Comparison of ENCODE assay signal across 31 cellular contexts in genomic region chr17:16934836-16935235, GRCh38. TPM values are rescaled to one million over a fixed set of nuclear protein-coding genes. Genes with fewer than 3 reads are reported as not detected.
DNase-seq lines count a peak whose midpoint lies in the region; ATAC-seq and TF ChIP-seq lines count a peak whose summit lies in the region.
"Had no signal": no experiment of that assay in that cellular context is flagged by ENCODE, and none has a peak within 500 bp of the region (broad histone marks: within the 10 kb centered on the region; RNA-seq: fewer than 3 reads in every experiment).

No MANE protein-coding gene starts in this region.

- no peak for ATAC-seq in GM21528 (IDR thresholded peaks at IDR 0.05; ENCODE audit: low FRiP score, unreplicated experiment)
- ATAC-seq: activated CD4-positive, alpha-beta T cell treated with anti-CD3 and anti-CD28 coated beads for 36 hours; lower lobe of right lung; mucosa of descending colon; pancreas; SK-N-SH treated with all-trans-retinoic acid at 6 μM for 48 hours had no signal

- no peaks in the 10 kb centered on the region for H3K27me3 ChIP-seq in sigmoid colon
- H3K27me3 ChIP-seq: brain microvascular endothelial cell, pancreas, right atrium auricular region, uterus had no signal

- TF ChIP-seq EP300 in sigmoid colon (IDR thresholded peaks at IDR 0.05) = no peak

- no peaks in the 10 kb centered on the region for H3K36me3 ChIP-seq in sigmoid colon
- H3K36me3 ChIP-seq: brain microvascular endothelial cell, lower lobe of right lung, pancreas, right atrium auricular region, uterus had no signal

- H3K4me1 ChIP-seq in sigmoid colon = no peaks in the 10 kb centered on the region
- H3K4me1 ChIP-seq: lower lobe of right lung, pancreas, right atrium auricular region, uterus had no signal

- no peak overlapping the region for H3K4me3 ChIP-seq in sigmoid colon
- H3K4me3 ChIP-seq: lower lobe of right lung, mucosa of descending colon, pancreas, right atrium auricular region, uterus had no signal

- no peaks in the 10 kb centered on the region for H3K36me3 Mint-ChIP-seq in chondrocyte (ENCODE audit: low read depth)
- H3K36me3 Mint-ChIP-seq: natural killer cell treated with Interleukin-12 subunit alpha and Interleukin-12 subunit beta and Interleukin-15 and Interleukin-18, amount 100 ng/mL, for 72 hours had no signal

- no peaks in the 10 kb centered on the region for H3K9me3 ChIP-seq in sigmoid colon
- H3K9me3 ChIP-seq: lower lobe of right lung, mucosa of descending colon, pancreas, right atrium auricular region, uterus had no signal

- intact Hi-C loops in sigmoid colon (cut with DNase I) = no loop called here

- no peak for TF ChIP-seq CTCF in chondrocyte (IDR thresholded peaks at IDR 0.05)
- TF ChIP-seq CTCF in sigmoid colon (IDR thresholded peaks at IDR 0.05) = no peak

- no peak overlapping the region for H3K4me3 Mint-ChIP-seq in chondrocyte (ENCODE audit: unreplicated experiment)
- H3K4me3 Mint-ChIP-seq: activated CD4-positive, alpha-beta T cell treated with anti-CD3 and anti-CD28 coated beads for 36 hours; activated naive CD4-positive, alpha-beta T cell treated with anti-CD3 and anti-CD28 coated beads for 36 hours; activated T-cell treated with anti-CD3 and anti-CD28 coated beads, Interleukin-2, amount 50 U/mL, for 24 hours; CD4-positive, alpha-beta T cell; natural killer cell treated with Interleukin-12 subunit alpha and Interleukin-12 subunit beta and Interleukin-15 and Interleukin-18, amount 100 ng/mL, for 72 hours had no signal

- H3K27me3 Mint-ChIP-seq in chondrocyte (ENCODE audit: low read depth) = peaks cover 18% of the 10 kb centered on the region
- H3K27me3 Mint-ChIP-seq: activated CD4-positive, alpha-beta T cell treated with anti-CD3 and anti-CD28 coated beads for 36 hours; activated T-cell treated with anti-CD3 and anti-CD28 coated beads, Interleukin-2, amount 50 U/mL, for 24 hours; CD4-positive, alpha-beta T cell had no signal

- no peaks in the 10 kb centered on the region for H3K4me1 Mint-ChIP-seq in chondrocyte (ENCODE audit: low read depth)
- H3K4me1 Mint-ChIP-seq: activated CD4-positive, alpha-beta T cell treated with anti-CD3 and anti-CD28 coated beads for 36 hours had no signal

- WGBS in sigmoid colon, 2 donors = 87 to 92% methylated on average over 12 of the region's 12 CpGs

- no peaks in the 10 kb centered on the region for H3K9me3 Mint-ChIP-seq in chondrocyte (ENCODE audit: low read depth)
- H3K9me3 Mint-ChIP-seq: activated naive CD4-positive, alpha-beta T cell treated with anti-CD3 and anti-CD28 coated beads for 36 hours; activated T-cell treated with anti-CD3 and anti-CD28 coated beads, Interleukin-2, amount 50 U/mL, for 24 hours; CD4-positive, alpha-beta T cell; natural killer cell treated with Interleukin-12 subunit alpha and Interleukin-12 subunit beta and Interleukin-15 and Interleukin-18, amount 100 ng/mL, for 72 hours had no signal

- DNase-seq in SHP77 (lab: John Stamatoyannopoulos, UW) (peak; percentile 62 to 78), SHP77 treated with DMSO at 0.1 percent for 48 hours (lab: John Stamatoyannopoulos, UW) (no peak), chondrocyte (ENCODE audit: low spot score) (peak; percentile 75), sigmoid colon (peak; percentile 44), SK-N-DZ (ENCODE audit: low spot score) (no peak), activated T-cell treated with anti-CD3 and anti-CD28 coated beads for 4 hours (no peak)
- DNase-seq: 8988T; activated CD4-positive, alpha-beta T cell treated with anti-CD3 and anti-CD28 coated beads for 36 hours; activated naive CD4-positive, alpha-beta T cell treated with anti-CD3 and anti-CD28 coated beads for 36 hours; activated T-cell treated with anti-CD3 and anti-CD28 coated beads, Interleukin-2, amount 50 U/mL, for 24 hours; amniotic stem cell; brain microvascular endothelial cell; KG1; lower lobe of right lung; MM.1S; mucosa of descending colon; NCI-H2029; NCI-H526 treated with DMSO at 0.1 percent for 48 hours; stimulated activated CD4-positive, alpha-beta T cell treated with anti-CD3 and anti-CD28 coated beads, Interleukin-4, amount 100 ng/mL, for 4 hours; stimulated activated naive CD4-positive, alpha-beta T cell; T-helper 2 cell; uterus had no signal

- TF ChIP-seq POLR2A in GM10847 (IDR thresholded peaks at IDR 0.05; ENCODE audit: extremely low read depth, insufficient read length) (peak; percentile 31), sigmoid colon (IDR thresholded peaks at IDR 0.05) (no peak)

- no peak overlapping the region for H3K27ac Mint-ChIP-seq in chondrocyte (ENCODE audit: unreplicated experiment)
- H3K27ac Mint-ChIP-seq: activated CD4-positive, alpha-beta T cell treated with anti-CD3 and anti-CD28 coated beads for 36 hours; activated naive CD4-positive, alpha-beta T cell treated with anti-CD3 and anti-CD28 coated beads for 36 hours; activated T-cell treated with anti-CD3 and anti-CD28 coated beads, Interleukin-2, amount 50 U/mL, for 24 hours; CD4-positive, alpha-beta T cell; natural killer cell treated with Interleukin-12 subunit alpha and Interleukin-12 subunit beta and Interleukin-15 and Interleukin-18, amount 100 ng/mL, for 72 hours had no signal

- no peak overlapping the region for H3K27ac ChIP-seq in sigmoid colon
- H3K27ac ChIP-seq: brain microvascular endothelial cell, lower lobe of right lung, pancreas, right atrium auricular region, uterus had no signal

RNA-seq across cellular contexts. Expression of gene TNFRSF13B, which starts 37.1 kb away (rescaled TPM):
- total RNA-seq in chondrocyte (not detected in 3 replicates), sigmoid colon (not detected)
- 10 to 100 TPM in 1 of 3 donors, not detected in 2; 15.2 TPM for polyA plus RNA-seq in sigmoid colon
- polyA plus RNA-seq in SK-N-DZ (2014; cell fraction: cytosol; rRNA removed) = not detected in 2 replicates
- not detected in 2 replicates for polyA plus RNA-seq in SK-N-DZ (2014; cell fraction: nucleus; rRNA removed)
- total RNA-seq: activated CD4-positive, alpha-beta T cell treated with anti-CD3 and anti-CD28 coated beads for 36 hours; activated naive CD4-positive, alpha-beta T cell treated with anti-CD3 and anti-CD28 coated beads for 36 hours; CD4-positive, alpha-beta T cell; glomerular endothelial cell; right atrium auricular region; temporal lobe; uterus had no signal
- polyA plus RNA-seq: pancreas had no signal

Comparison
In these comparisons a context has a peak if more than half of its experiments do, and no peak if none do; other contexts are left out.
1. DNase-seq: peak in SHP77 (2 of 2), chondrocyte (single experiment) and sigmoid colon (single experiment); none in SHP77 treated with DMSO at 0.1 percent for 48 hours (single experiment), SK-N-DZ (single experiment) and activated T-cell treated with anti-CD3 and anti-CD28 coated beads for 4 hours (single experiment).